Comparison of ENCODE assay signal across 24 cellular contexts in the genomic region with DNA sequence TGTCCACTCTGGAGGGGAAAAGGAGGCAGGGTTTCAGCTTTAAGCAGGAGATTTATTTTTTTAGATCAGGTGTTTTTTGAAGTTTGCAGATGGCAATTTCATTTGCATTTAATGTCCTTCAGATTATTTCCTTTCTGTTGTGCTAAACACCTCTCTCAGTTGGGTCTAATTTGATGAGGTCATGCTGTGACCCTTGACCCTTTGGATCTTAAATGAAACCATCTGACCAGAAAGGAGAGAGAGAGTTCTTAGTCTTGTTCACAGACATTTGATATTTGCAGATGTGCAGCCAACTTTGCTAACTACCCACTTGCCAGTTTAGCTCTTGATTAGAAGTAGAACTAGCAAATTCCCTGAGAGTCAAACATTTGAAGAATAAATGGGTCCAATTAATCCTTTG.
"Had no signal": no experiment of that assay in that cellular context is flagged by ENCODE, and none has a peak within 500 bp of the region (broad histone marks: within the 10 kb centered on the region; RNA-seq: fewer than 3 reads in every experiment).

No MANE protein-coding gene starts in this region.

- H3K4me1 ChIP-seq: foreskin keratinocyte, pancreas, sigmoid colon, stomach had no signal

- H3K36me3 Mint-ChIP-seq: immature natural killer cell, naive B cell had no signal

- ATAC-seq: esophagus mucosa, foreskin keratinocyte, left cardiac atrium, pancreas had no signal

- DNase-seq: central memory CD4-positive, alpha-beta T cell; cortex of kidney; dorsolateral prefrontal cortex; effector memory CD4-positive, alpha-beta T cell; foreskin keratinocyte; immature natural killer cell; left cardiac atrium; mesendoderm; naive B cell; occipital lobe; pancreas; retina; sigmoid colon; stimulated activated CD4-positive, alpha-beta T cell treated with anti-CD3 and anti-CD28 coated beads, Interleukin-12 subunit alpha, Interleukin-12 subunit beta, amount 100 ng/mL, for 4 hours; stimulated activated naive CD4-positive, alpha-beta T cell; stomach; substantia nigra; trophoblast cell had no signal

- H3K9me3 ChIP-seq: pancreas, sigmoid colon, stomach, thoracic aorta had no signal

- H3K27me3 ChIP-seq: pancreas, sigmoid colon, stomach had no signal

- H3K27me3 Mint-ChIP-seq: progenitor cell of endocrine pancreas had no signal

- H3K36me3 ChIP-seq: pancreas, sigmoid colon, stomach, thoracic aorta had no signal

- H3K27ac Mint-ChIP-seq: immature natural killer cell, naive B cell, progenitor cell of endocrine pancreas had no signal

- H3K4me1 Mint-ChIP-seq: immature natural killer cell, naive B cell had no signal

- H3K4me3 Mint-ChIP-seq: immature natural killer cell, naive B cell had no signal

- FAIRE-seq: endometrium, keratinocyte, pancreas had no signal

- H3K4me3 ChIP-seq: dorsolateral prefrontal cortex, pancreas, sigmoid colon, skin epidermis, stomach, thoracic aorta had no signal

- H3K27ac ChIP-seq: dorsolateral prefrontal cortex, foreskin keratinocyte, pancreas, sigmoid colon, skin epidermis, stomach, thoracic aorta had no signal
